8 cellular contexts compared by ENCODE assay signal in the genomic region with DNA sequence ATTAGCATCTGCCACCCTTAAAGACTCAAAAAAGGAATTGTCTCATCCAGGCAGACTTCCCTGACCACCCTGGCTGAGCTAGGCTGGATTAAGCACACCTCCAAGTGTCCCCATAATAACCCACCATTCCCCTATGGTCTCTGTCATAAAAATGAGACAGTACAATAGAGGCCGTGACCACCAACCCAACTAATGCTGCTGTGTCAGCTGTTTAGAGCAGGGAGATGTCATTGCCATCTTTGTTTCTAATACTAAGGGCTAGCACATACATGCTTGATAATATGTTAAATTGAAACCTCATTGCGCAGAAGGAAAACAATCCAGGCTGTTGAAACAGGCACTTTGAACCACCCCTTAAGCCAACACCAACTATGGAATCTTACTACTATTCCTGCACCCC. TPM values are rescaled to one million over a fixed set of nuclear protein-coding genes. Genes with fewer than 3 reads are reported as not detected.
"Had no signal": no experiment of that assay in that cellular context is flagged by ENCODE, and none has a peak within 500 bp of the region (broad histone marks: within the 10 kb centered on the region; RNA-seq: fewer than 3 reads in every experiment).

No MANE protein-coding gene starts in this region.

- FAIRE-seq: H1, H54 had no signal

- H3K4me3 ChIP-seq: GM23338 had no signal

- DNase-seq: H9, HCEC 1CT, KG1 had no signal

- ATAC-seq: GM23338 had no signal

- H3K27ac ChIP-seq: HL-60 had no signal

RNA-seq across cellular contexts. Expression of gene ADAMTS18, which starts 7.2 kb away (rescaled TPM):
- polyA plus RNA-seq: IgD-negative memory B cell had no signal
